37 cellular contexts compared by ENCODE assay signal in genomic region chr14:47507866-47508265, GRCh38.
"Had no signal": no experiment of that assay in that cellular context is flagged by ENCODE, and none has a peak within 500 bp of the region (broad histone marks: within the 10 kb centered on the region; RNA-seq: fewer than 3 reads in every experiment).

No MANE protein-coding gene starts in this region.

- H3K36me3 Mint-ChIP-seq: activated CD4-positive, alpha-beta memory T cell treated with anti-CD3 and anti-CD28 coated beads for 36 hours; activated naive CD4-positive, alpha-beta T cell treated with anti-CD3 and anti-CD28 coated beads, Interleukin-2, amount 10 ng/mL, durations not matched to agents 7 days and 5 days; activated naive CD4-positive, alpha-beta T cell treated with anti-CD3 and anti-CD28 coated beads, Interleukin-2, amount 50 U/mL, for 24 hours; activated naive CD8-positive, alpha-beta T cell; activated naive CD8-positive, alpha-beta T cell treated with anti-CD3 and anti-CD28 coated beads, Interleukin-2, amount 10 ng/mL, durations not matched to agents 7 days and 5 days; brain had no signal

- DNase-seq: activated B cell treated with CpG ODN at 0.5 μM for 24 hours; activated CD4-positive, alpha-beta memory T cell treated with anti-CD3 and anti-CD28 coated beads for 36 hours; activated CD4-positive, alpha-beta T cell treated with anti-CD3 and anti-CD28 coated beads for 4 hours; activated CD4-positive, alpha-beta T cell treated with anti-CD3 and anti-CD28 coated beads, Interleukin-2, amount 10 ng/mL, durations not matched to agents 24 days and 14 days; activated CD4-positive, alpha-beta T cell treated with anti-CD3 and anti-CD28 coated beads, Interleukin-2, amount 50 U/mL, for 1 hour; activated CD4-positive, alpha-beta T cell treated with anti-CD3 and anti-CD28 coated beads, Interleukin-2, amount 50 U/mL, for 4 hours; activated CD4-positive, CD25-positive, alpha-beta regulatory T cell treated with anti-CD3 and anti-CD28 coated beads, Interleukin-2, amount 50 U/mL, for 72 hours; activated CD8-positive, alpha-beta memory T cell treated with anti-CD3 and anti-CD28 coated beads, Interleukin-2, amount 50 U/mL, for 4 hours; activated CD8-positive, alpha-beta T cell treated with anti-CD3 and anti-CD28 coated beads for 36 hours; activated effector memory CD4-positive, alpha-beta T cell treated with anti-CD3 and anti-CD28 coated beads, Interleukin-2, amount 50 U/mL, for 16 hours; activated gamma-delta T cell treated with Interleukin-2 at 50 U/mL for 16 hours; activated naive CD4-positive, alpha-beta T cell treated with anti-CD3 and anti-CD28 coated beads, Interleukin-2, amount 10 ng/mL, durations not matched to agents 7 days and 5 days; activated naive CD4-positive, alpha-beta T cell treated with Interleukin-2 at 50 U/mL for 16 hours; activated naive CD8-positive, alpha-beta T cell treated with anti-CD3 and anti-CD28 coated beads, Interleukin-2, amount 10 ng/mL, durations not matched to agents 7 days and 5 days; activated naive CD8-positive, alpha-beta T cell treated with anti-CD3 and anti-CD28 coated beads, Interleukin-2, amount 50 U/mL, for 24 hours; activated T-cell treated with anti-CD3 and anti-CD28 coated beads for 4 hours; activated T-cell treated with anti-CD3 and anti-CD28 coated beads, Interleukin-2, amount 50 U/mL, for 1 hour; activated T-cell treated with anti-CD3 and anti-CD28 coated beads, Interleukin-2, amount 50 U/mL, for 4 hours; activated T-cell treated with anti-CD3 and anti-CD28 coated beads, Interleukin-2, amount 50 U/mL, for 72 hours; amygdala; anterior cingulate cortex; caudate nucleus; cerebellar nuclear complex; T-helper 1 cell; T-helper 2 cell; T-helper 9 cell had no signal

- H3K4me1 Mint-ChIP-seq: activated B cell treated with CpG ODN at 0.5 μM for 24 hours; activated CD4-positive, alpha-beta T cell treated with anti-CD3 and anti-CD28 coated beads, Interleukin-2, amount 10 ng/mL, durations not matched to agents 24 days and 14 days; activated naive CD4-positive, alpha-beta T cell treated with anti-CD3 and anti-CD28 coated beads, Interleukin-2, amount 10 ng/mL, durations not matched to agents 7 days and 5 days; activated naive CD4-positive, alpha-beta T cell treated with anti-CD3 and anti-CD28 coated beads, Interleukin-2, amount 50 U/mL, for 24 hours; activated naive CD8-positive, alpha-beta T cell treated with anti-CD3 and anti-CD28 coated beads, Interleukin-2, amount 10 ng/mL, durations not matched to agents 7 days and 5 days; activated naive CD8-positive, alpha-beta T cell treated with anti-CD3 and anti-CD28 coated beads, Interleukin-2, amount 50 U/mL, for 24 hours; activated T-helper 17 cell treated with anti-CD3 and anti-CD28 coated beads, Interleukin-2, amount 50 U/mL, for 72 hours; central memory CD8-positive, alpha-beta T cell had no signal

- H3K9me3 ChIP-seq: ascending aorta had no signal

- H3K36me3 ChIP-seq: ascending aorta, cardiac muscle cell had no signal

- H3K9me3 Mint-ChIP-seq: activated B cell treated with CpG ODN at 0.5 μM for 24 hours, brain had no signal

- H3K4me1 ChIP-seq: ascending aorta had no signal

- H3K4me3 Mint-ChIP-seq: activated B cell treated with CpG ODN at 0.5 μM for 24 hours; activated CD4-positive, alpha-beta memory T cell treated with anti-CD3 and anti-CD28 coated beads for 36 hours; activated CD4-positive, alpha-beta T cell treated with anti-CD3 and anti-CD28 coated beads, Interleukin-2, amount 10 ng/mL, durations not matched to agents 24 days and 14 days; activated CD8-positive, alpha-beta T cell treated with anti-CD3 and anti-CD28 coated beads for 36 hours; activated naive CD4-positive, alpha-beta T cell treated with anti-CD3 and anti-CD28 coated beads, Interleukin-2, amount 10 ng/mL, durations not matched to agents 7 days and 5 days; activated naive CD4-positive, alpha-beta T cell treated with anti-CD3 and anti-CD28 coated beads, Interleukin-2, amount 50 U/mL, for 24 hours; activated naive CD8-positive, alpha-beta T cell; activated naive CD8-positive, alpha-beta T cell treated with anti-CD3 and anti-CD28 coated beads, Interleukin-2, amount 10 ng/mL, durations not matched to agents 7 days and 5 days; activated naive CD8-positive, alpha-beta T cell treated with anti-CD3 and anti-CD28 coated beads, Interleukin-2, amount 50 U/mL, for 24 hours; activated T-cell treated with anti-CD3 and anti-CD28 coated beads, Interleukin-2, amount 50 U/mL, for 4 hours; activated T-cell treated with anti-CD3 and anti-CD28 coated beads, Interleukin-2, amount 50 U/mL, for 72 hours; activated T-helper 1 cell treated with anti-CD3 and anti-CD28 coated beads, Interleukin-12 subunit alpha, Interleukin-12 subunit beta, Interleukin-2, Interleukin-4 antibody, amounts not matched to agents 30 ng/mL and 10 ng/mL and 1 ng/mL, durations not matched to agents 14 hours and 24 hours and 36 hours; activated T-helper 17 cell treated with anti-CD3 and anti-CD28 coated beads, Interleukin-2, amount 50 U/mL, for 72 hours; brain; central memory CD8-positive, alpha-beta T cell; T-helper 1 cell treated with Interleukin-12 subunit alpha and Interleukin-12 subunit beta and Interleukin-4 antibody, amounts not matched to agents 30 μg/mL and 1 μg/mL, for 36 hours; T-helper 2 cell treated with Interferon-gamma antibody and Interleukin-4, amounts not matched to agents 5 μg/mL and 100 μg/mL, for 36 hours had no signal

- H3K27ac Mint-ChIP-seq: activated B cell treated with CpG ODN at 0.5 μM for 24 hours; activated CD4-positive, alpha-beta memory T cell treated with anti-CD3 and anti-CD28 coated beads for 36 hours; activated CD4-positive, alpha-beta T cell treated with anti-CD3 and anti-CD28 coated beads, Interleukin-2, amount 10 ng/mL, durations not matched to agents 24 days and 14 days; activated CD8-positive, alpha-beta T cell treated with anti-CD3 and anti-CD28 coated beads for 36 hours; activated naive CD4-positive, alpha-beta T cell treated with anti-CD3 and anti-CD28 coated beads, Interleukin-2, amount 10 ng/mL, durations not matched to agents 7 days and 5 days; activated naive CD4-positive, alpha-beta T cell treated with anti-CD3 and anti-CD28 coated beads, Interleukin-2, amount 50 U/mL, for 24 hours; activated naive CD8-positive, alpha-beta T cell; activated naive CD8-positive, alpha-beta T cell treated with anti-CD3 and anti-CD28 coated beads, Interleukin-2, amount 10 ng/mL, durations not matched to agents 7 days and 5 days; activated naive CD8-positive, alpha-beta T cell treated with anti-CD3 and anti-CD28 coated beads, Interleukin-2, amount 50 U/mL, for 24 hours; activated T-cell treated with anti-CD3 and anti-CD28 coated beads, Interleukin-2, amount 50 U/mL, for 72 hours; activated T-helper 1 cell treated with anti-CD3 and anti-CD28 coated beads, Interleukin-12 subunit alpha, Interleukin-12 subunit beta, Interleukin-2, Interleukin-4 antibody, amounts not matched to agents 30 ng/mL and 10 ng/mL and 1 ng/mL, durations not matched to agents 14 hours and 24 hours and 36 hours; activated T-helper 17 cell treated with anti-CD3 and anti-CD28 coated beads, Interleukin-2, amount 50 U/mL, for 72 hours; brain; T-helper 1 cell treated with Interleukin-12 subunit alpha and Interleukin-12 subunit beta and Interleukin-4 antibody, amounts not matched to agents 30 μg/mL and 1 μg/mL, for 36 hours; T-helper 2 cell treated with Interferon-gamma antibody and Interleukin-4, amounts not matched to agents 5 μg/mL and 100 μg/mL, for 36 hours had no signal

- H3K27ac ChIP-seq: ascending aorta, cardiac muscle cell, VCaP had no signal

- H3K27me3 Mint-ChIP-seq: activated B cell treated with CpG ODN at 0.5 μM for 24 hours; activated CD4-positive, alpha-beta memory T cell treated with anti-CD3 and anti-CD28 coated beads for 36 hours; activated CD4-positive, alpha-beta T cell treated with anti-CD3 and anti-CD28 coated beads, Interleukin-2, amount 10 ng/mL, durations not matched to agents 24 days and 14 days; activated CD8-positive, alpha-beta T cell treated with anti-CD3 and anti-CD28 coated beads for 36 hours; activated naive CD4-positive, alpha-beta T cell treated with anti-CD3 and anti-CD28 coated beads, Interleukin-2, amount 10 ng/mL, durations not matched to agents 7 days and 5 days; activated naive CD4-positive, alpha-beta T cell treated with anti-CD3 and anti-CD28 coated beads, Interleukin-2, amount 50 U/mL, for 24 hours; activated naive CD8-positive, alpha-beta T cell; activated naive CD8-positive, alpha-beta T cell treated with anti-CD3 and anti-CD28 coated beads, Interleukin-2, amount 10 ng/mL, durations not matched to agents 7 days and 5 days; activated naive CD8-positive, alpha-beta T cell treated with anti-CD3 and anti-CD28 coated beads, Interleukin-2, amount 50 U/mL, for 24 hours; activated T-helper 17 cell treated with anti-CD3 and anti-CD28 coated beads, Interleukin-2, amount 50 U/mL, for 72 hours; brain; central memory CD8-positive, alpha-beta T cell had no signal

- H3K4me3 ChIP-seq: ascending aorta, cardiac muscle cell had no signal

- H3K27me3 ChIP-seq: ascending aorta, cardiac muscle cell had no signal
